8 cellular contexts compared by ENCODE assay signal in genomic region chr5:119287547-119288073, GRCh38.
DNase-seq lines count a peak whose midpoint lies in the region; ATAC-seq, FAIRE-seq and TF ChIP-seq lines count a peak whose summit lies in the region.

No MANE protein-coding gene starts in this region.

- H3K27me3 Mint-ChIP-seq in endodermal cell (ENCODE audit: insufficient read depth) = no peaks in the 10 kb centered on the region

- peaks cover 41% of the 10 kb centered on the region for H3K4me1 ChIP-seq in endodermal cell (ENCODE audit: control insufficient read depth, insufficient read depth, low read length)
- peaks cover 20% of the 10 kb centered on the region for H3K4me1 ChIP-seq in HAP-1

- peaks cover 4% of the 10 kb centered on the region for H3K36me3 Mint-ChIP-seq in endodermal cell (ENCODE audit: low read depth)

- H3K9me3 Mint-ChIP-seq in endodermal cell = peaks cover under 1% of the 10 kb centered on the region

- H3K36me3 ChIP-seq in SK-N-MC (ENCODE audit: insufficient read depth, low read length) = no peaks in the 10 kb centered on the region
- H3K36me3 ChIP-seq in endodermal cell (ENCODE audit: control insufficient read depth, insufficient read depth, low read length) = peaks cover under 1% of the 10 kb centered on the region
- H3K36me3 ChIP-seq in HAP-1 (replicated peaks) = no peaks in the 10 kb centered on the region

- peak; percentile 74 for FAIRE-seq in GM12891 (lab: Jason Lieb, UNC)

- peak overlapping the region; percentile 71; the same call in 1 of the 2 replicates for H3K27ac ChIP-seq in SK-N-MC
- no peak overlapping the region for H3K27ac ChIP-seq in endodermal cell (ENCODE audit: low read depth, low read length)

- no peak for TF ChIP-seq POLR2A in GM12891 (IDR thresholded peaks at IDR 0.05; ENCODE audit: low read depth, low read length)

- H3K4me3 ChIP-seq in SK-N-MC (peak overlapping the region; percentile 46; the same call in 1 of the 2 replicates), endodermal cell (ENCODE audit: low read length) (no peak overlapping the region), HAP-1 (no peak overlapping the region)

- TF ChIP-seq CTCF in endodermal cell (conservative IDR thresholded peaks at IDR 0.05) = no peak

- H3K9me3 ChIP-seq in SK-N-MC (ENCODE audit: low read depth, low read length) (no peaks in the 10 kb centered on the region), endodermal cell (ENCODE audit: control insufficient read depth, low read length) (no peaks in the 10 kb centered on the region), HAP-1 (no peaks in the 10 kb centered on the region)

- peak overlapping the region; percentile 73 for H3K27ac Mint-ChIP-seq in endodermal cell

- in situ Hi-C loops in HAP-1 (cut with MboI; ENCODE audit: low sequenced_read_pairs) = no loop called here

- H3K4me1 Mint-ChIP-seq in endodermal cell = peaks cover 81% of the 10 kb centered on the region

- ATAC-seq in HG02798 (IDR thresholded peaks at IDR 0.05; ENCODE audit: poor library complexity, unreplicated experiment) (peak; percentile 33), GM21825 (IDR thresholded peaks at IDR 0.05; ENCODE audit: unreplicated experiment) (no peak)

- H3K27me3 ChIP-seq in endodermal cell (ENCODE audit: control insufficient read depth, insufficient read depth, low read length, poor library complexity, severe bottlenecking) (no peaks in the 10 kb centered on the region), HAP-1 (ENCODE audit: low read depth) (no peaks in the 10 kb centered on the region)

- DNase-seq in GM12891 (ENCODE audit: insufficient read length, low spot score) (no peak), SK-N-MC (ENCODE audit: low read depth, low spot score) (no peak), endodermal cell (no peak), SIG-M5 treated with dmso at 0.1 percent for 504 hours (lab: John Stamatoyannopoulos, UW; ENCODE audit: unreplicated experiment) (no peak), HAP-1 (ENCODE audit: low spot score in 2 of 2) (no peak), NCI-H526 treated with DMSO at 0.1 percent for 48 hours (lab: John Stamatoyannopoulos, UW) (no peak)

- WGBS in endodermal cell (ENCODE audit: insufficient coverage in 1 of 2, insufficient read length in 1 of 2), 2 experiments = 43 to 100% methylated on average over 1 to 3 of the region's 3 CpGs

- H3K4me3 Mint-ChIP-seq in endodermal cell = peak overlapping the region; percentile 12

- no peak overlapping the region for H3K9ac ChIP-seq in SK-N-MC (ENCODE audit: insufficient read length)
- no peak overlapping the region for H3K9ac ChIP-seq in endodermal cell (ENCODE audit: extremely low read depth, low read length, poor library complexity, severe bottlenecking)

TF ChIP-seq in GM12891, 5 proteins besides CTCF, POLR2A, EP300 and RAD21:
- no peak for TF ChIP-seq TAF1 (IDR thresholded peaks at IDR 0.05; ENCODE audit: low read depth, low read length)
- TF ChIP-seq POU2F2 (IDR thresholded peaks at IDR 0.05; ENCODE audit: low read depth, low read length) = no peak
- no peak for TF ChIP-seq SPI1 (IDR thresholded peaks at IDR 0.05; ENCODE audit: low read depth, low read length)
- no peak for TF ChIP-seq PAX5 (IDR thresholded peaks at IDR 0.05; ENCODE audit: insufficient read depth, low read length, severe bottlenecking)
- no peak for TF ChIP-seq POLR2AphosphoS5 (IDR thresholded peaks at IDR 0.05; ENCODE audit: low read depth, low read length)
TF ChIP-seq in GM12891: peak in this region for 0.
